Comparison of ENCODE assay signal across 11 cellular contexts in the genomic region with DNA sequence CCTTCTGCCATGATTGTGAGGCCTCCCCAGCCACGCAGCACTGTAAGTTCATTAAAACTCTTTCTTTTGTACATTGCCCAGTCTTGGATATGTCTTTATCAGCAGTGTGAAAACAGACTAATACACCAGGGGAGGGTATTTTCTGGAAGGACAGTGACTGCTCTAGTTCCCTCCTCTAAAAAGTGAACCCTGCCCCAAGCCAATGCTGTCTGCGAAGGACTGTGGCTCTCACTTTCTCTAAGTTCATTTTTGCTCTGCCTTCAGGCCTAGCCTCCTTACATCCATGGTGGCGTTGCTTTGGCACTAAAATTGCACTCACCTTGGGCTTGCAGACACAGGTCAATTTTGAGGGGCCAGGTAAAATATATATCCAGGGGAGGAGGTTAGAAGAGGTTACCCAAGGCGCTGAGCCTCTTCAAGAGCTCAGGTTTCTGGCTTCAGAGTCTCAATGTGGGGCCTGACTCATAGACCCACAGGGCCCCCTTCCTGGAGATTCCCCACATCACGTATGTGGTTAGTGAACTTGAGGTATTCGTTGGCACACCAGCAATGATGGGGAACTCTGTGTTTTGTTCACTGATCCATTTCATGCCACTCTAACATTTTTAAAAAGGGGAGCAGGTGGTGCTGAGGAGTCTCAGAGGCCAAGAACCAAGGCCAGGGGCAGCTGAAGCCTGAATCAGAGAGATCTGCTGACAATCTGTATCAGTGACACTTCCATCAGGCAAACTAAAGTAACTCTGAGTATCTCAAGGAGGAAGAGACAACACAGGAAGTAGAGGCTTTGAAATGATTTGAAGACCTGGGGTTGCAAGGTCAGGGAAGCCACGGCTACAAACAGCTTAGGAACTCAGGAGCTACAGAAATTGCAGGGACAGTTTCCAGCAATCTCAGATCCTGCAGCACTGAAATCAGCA.
DNase-seq lines count a peak whose midpoint lies in the region; ATAC-seq, FAIRE-seq and TF ChIP-seq lines count a peak whose summit lies in the region.
"Had no signal": no experiment of that assay in that cellular context is flagged by ENCODE, and none has a peak within 500 bp of the region (broad histone marks: within the 10 kb centered on the region; RNA-seq: fewer than 3 reads in every experiment).

No MANE protein-coding gene starts in this region.

- no peaks in the 10 kb centered on the region for H3K27me3 Mint-ChIP-seq in activated CD4-positive, alpha-beta memory T cell treated with anti-CD3 and anti-CD28 coated beads, Interleukin-2, amount 10 ng/mL, durations not matched to agents 7 days and 5 days
- H3K27me3 Mint-ChIP-seq in natural killer cell (ENCODE audit: low read depth in 2 of 2) = peaks cover 8 to 20% of the 10 kb centered on the region in 2 donors

- H3K4me2 ChIP-seq in BLaER1 treated with 17β-estradiol and CSF1 and Interleukin-3, amounts not matched to agents 10 nM and 100 nM = peak overlapping the region; percentile 36 to 72 (median 60)

- H3K27me3 ChIP-seq in BLaER1 treated with 17β-estradiol and CSF1 and Interleukin-3, amounts not matched to agents 10 nM and 100 nM = no peaks in the 10 kb centered on the region
- H3K27me3 ChIP-seq: cardiac muscle cell had no signal

- POLR2A ChIA-PET in activated CD4-positive, alpha-beta memory T cell treated with anti-CD3 and anti-CD28 coated beads, Interleukin-2, amount 10 ng/mL, durations not matched to agents 7 days and 5 days (lab: Charles Lee) = interaction anchor here (0.8 to 0.9 kb wide), 3 partner anchors 17 to 604 kb away, joined by 3 read pairs; no protein-coding TSS in a partner anchor

- H4K20me1 ChIP-seq in BLaER1 treated with 17β-estradiol and CSF1 and Interleukin-3, amounts not matched to agents 10 nM and 100 nM = no peaks in the 10 kb centered on the region

- DNase-seq in activated CD4-positive, alpha-beta memory T cell treated with anti-CD3 and anti-CD28 coated beads, Interleukin-2, amount 10 ng/mL, durations not matched to agents 7 days and 5 days = peak; percentile 58
- DNase-seq in natural killer cell (no peak), kidney (no peak), HPDE6-E6E7 (ENCODE audit: extremely low spot score) (no peak), DMS 273 treated with DMSO at 0.1 percent for 48 hours (lab: John Stamatoyannopoulos, UW) (no peak), cerebellar cortex (ENCODE audit: low spot score) (no peak)
- DNase-seq: NCI-H226 had no signal

- no peak overlapping the region for H3K4me3 ChIP-seq in BLaER1 treated with 17β-estradiol and CSF1 and Interleukin-3, amounts not matched to agents 10 nM and 100 nM
- no peak overlapping the region for H3K4me3 ChIP-seq in kidney (ENCODE audit: low read length in 2 of 2)
- H3K4me3 ChIP-seq: cardiac muscle cell had no signal

- no peaks in the 10 kb centered on the region for H3K36me3 Mint-ChIP-seq in activated CD4-positive, alpha-beta memory T cell treated with anti-CD3 and anti-CD28 coated beads, Interleukin-2, amount 10 ng/mL, durations not matched to agents 7 days and 5 days (ENCODE audit: low read depth)
- no peaks in the 10 kb centered on the region for H3K36me3 Mint-ChIP-seq in natural killer cell

- H3K4me1 ChIP-seq in BLaER1 treated with 17β-estradiol and CSF1 and Interleukin-3, amounts not matched to agents 10 nM and 100 nM = peaks cover 10 to 29% (median 17%) of the 10 kb centered on the region in 10 experiments
- H3K4me1 ChIP-seq in kidney (ENCODE audit: control insufficient read depth in 1 of 2, insufficient read depth in 1 of 2, low read depth in 1 of 2, low read length in 2 of 2) = no peaks in the 10 kb centered on the region

- peak overlapping the region; percentile 81 for H3K27ac Mint-ChIP-seq in activated CD4-positive, alpha-beta memory T cell treated with anti-CD3 and anti-CD28 coated beads, Interleukin-2, amount 10 ng/mL, durations not matched to agents 7 days and 5 days
- H3K27ac Mint-ChIP-seq in natural killer cell = peak overlapping the region in 1 of 2 donors; percentile 64

- H3K9me3 ChIP-seq in BLaER1 treated with 17β-estradiol and CSF1 and Interleukin-3, amounts not matched to agents 10 nM and 100 nM (replicated peaks in 1 of 11) = peaks cover 0 to 4% (median 0%) of the 10 kb centered on the region in 11 experiments; a peak in 1 of 22 replicates
- H3K9me3 ChIP-seq in kidney (ENCODE audit: control insufficient read depth in 1 of 2, low read length in 2 of 2) = no peaks in the 10 kb centered on the region

- peak; percentile 61 for ATAC-seq in HG03097 (IDR thresholded peaks at IDR 0.05; ENCODE audit: low FRiP score, unreplicated experiment)
- ATAC-seq in natural killer cell = peak in 1 of 3 donors; percentile 87

- intact Hi-C loops in natural killer cell (cut with micrococcal nuclease) (no loop called here), kidney (cut with DNase I) (no loop called here)

- peaks cover 2% of the 10 kb centered on the region for H3K9me3 Mint-ChIP-seq in activated CD4-positive, alpha-beta memory T cell treated with anti-CD3 and anti-CD28 coated beads, Interleukin-2, amount 10 ng/mL, durations not matched to agents 7 days and 5 days
- H3K9me3 Mint-ChIP-seq in natural killer cell = no peaks in the 10 kb centered on the region

- CTCF ChIA-PET in activated CD4-positive, alpha-beta memory T cell treated with anti-CD3 and anti-CD28 coated beads, Interleukin-2, amount 10 ng/mL, durations not matched to agents 7 days and 5 days (lab: Charles Lee) = interaction anchor here (0.5 to 1.2 kb wide), 2 partner anchors 43 to 405 kb away, joined by 3 to 4 read pairs; no protein-coding TSS in a partner anchor

- no peaks in the 10 kb centered on the region for H3K36me3 ChIP-seq in BLaER1 treated with 17β-estradiol and CSF1 and Interleukin-3, amounts not matched to agents 10 nM and 100 nM
- no peaks in the 10 kb centered on the region for H3K36me3 ChIP-seq in kidney (ENCODE audit: control insufficient read depth in 1 of 2, insufficient read depth in 2 of 2, low read length in 2 of 2)
- H3K36me3 ChIP-seq: cardiac muscle cell had no signal

- H3K4me1 Mint-ChIP-seq in activated CD4-positive, alpha-beta memory T cell treated with anti-CD3 and anti-CD28 coated beads, Interleukin-2, amount 10 ng/mL, durations not matched to agents 7 days and 5 days = peaks cover 36% of the 10 kb centered on the region
- peaks cover 14 to 28% of the 10 kb centered on the region in 2 donors for H3K4me1 Mint-ChIP-seq in natural killer cell

- no peak overlapping the region for H3K4me3 Mint-ChIP-seq in activated CD4-positive, alpha-beta memory T cell treated with anti-CD3 and anti-CD28 coated beads, Interleukin-2, amount 10 ng/mL, durations not matched to agents 7 days and 5 days
- peak overlapping the region; percentile 42 for H3K4me3 Mint-ChIP-seq in natural killer cell

- H3K9ac ChIP-seq in BLaER1 treated with 17β-estradiol and CSF1 and Interleukin-3, amounts not matched to agents 10 nM and 100 nM = no peak overlapping the region
- H3K9ac ChIP-seq in kidney (ENCODE audit: low read length in 2 of 2) = no peak overlapping the region

- TF ChIP-seq CTCF in natural killer cell (IDR thresholded peaks at IDR 0.05) (no peak), kidney (IDR thresholded peaks at IDR 0.05; ENCODE audit: borderline replicate concordance, extremely low read depth, insufficient read depth) (no peak)

- H3K27ac ChIP-seq in BLaER1 treated with 17β-estradiol and CSF1 and Interleukin-3, amounts not matched to agents 10 nM and 100 nM = peak overlapping the region in 3 of 11 experiments; percentile 17 to 28 (median 20); a peak in 4 of 22 replicates
- no peak overlapping the region for H3K27ac ChIP-seq in kidney (ENCODE audit: low read depth in 2 of 2, low read length in 2 of 2)
- H3K27ac ChIP-seq: cardiac muscle cell had no signal

- FAIRE-seq in kidney (lab: Jason Lieb, UNC) = no peak
- FAIRE-seq: islet of Langerhans had no signal
